8 cellular contexts compared by ENCODE assay signal in genomic region chr1:78004719-78005346, GRCh38. TPM values are rescaled to one million over a fixed set of nuclear protein-coding genes. Genes with fewer than 3 reads are reported as not detected.
DNase-seq lines count a peak whose midpoint lies in the region; ATAC-seq and TF ChIP-seq lines count a peak whose summit lies in the region.

TSS of gene DNAJB4 (plus strand) at chr1:78004939. CDS start at chr1:78005111, 172 bp downstream.

- peaks cover 5% of the 10 kb centered on the region for H3K27me3 Mint-ChIP-seq in CD4-positive, CD25-positive, alpha-beta regulatory T cell
- no peaks in the 10 kb centered on the region for H3K27me3 Mint-ChIP-seq in activated naive CD4-positive, alpha-beta T cell treated with anti-CD3 and anti-CD28 coated beads, Interleukin-2, amount 50 U/mL, for 24 hours
- H3K27me3 Mint-ChIP-seq in neural progenitor cell (ENCODE audit: insufficient read depth, low read depth), result peaks cover 3% of the 10 kb centered on the region

- no peaks in the 10 kb centered on the region for H3K9me3 Mint-ChIP-seq in CD4-positive, CD25-positive, alpha-beta regulatory T cell
- no peaks in the 10 kb centered on the region for H3K9me3 Mint-ChIP-seq in activated naive CD4-positive, alpha-beta T cell treated with anti-CD3 and anti-CD28 coated beads, Interleukin-2, amount 50 U/mL, for 24 hours
- no peaks in the 10 kb centered on the region for H3K9me3 Mint-ChIP-seq in neural progenitor cell

- peak; percentile 100 for ATAC-seq in CD4-positive, CD25-positive, alpha-beta regulatory T cell (ENCODE audit: low read depth in 2 of 2)
- ATAC-seq in GM19438 (IDR thresholded peaks at IDR 0.05; ENCODE audit: low read depth, unreplicated experiment) (peak; percentile 98), HG03565 (IDR thresholded peaks at IDR 0.05; ENCODE audit: unreplicated experiment) (peak; percentile 97), gastroesophageal sphincter (peak; percentile 100)

- peak; percentile 66 to 97 (median 89) for DNase-seq in CD4-positive, CD25-positive, alpha-beta regulatory T cell
- DNase-seq in RKO (ENCODE audit: low spot score), result peak; percentile 99
- peak; percentile 81 for DNase-seq in neural progenitor cell (ENCODE audit: low spot score)
- DNase-seq in thyroid gland, result peak; percentile 73 to 74

- H3F3A ChIP-seq in neural progenitor cell (ENCODE audit: low read depth), result peaks cover 34% of the 10 kb centered on the region

- no peaks in the 10 kb centered on the region for H3K36me3 ChIP-seq in CD4-positive, CD25-positive, alpha-beta regulatory T cell (ENCODE audit: control insufficient read depth, insufficient read depth, low read length)
- H3K36me3 ChIP-seq in gastroesophageal sphincter (no peaks in the 10 kb centered on the region), neural progenitor cell (no peaks in the 10 kb centered on the region), thyroid gland (no peaks in the 10 kb centered on the region)

- intact Hi-C loops in thyroid gland (cut with DNase I), result no loop called here

- no peak within 1 kb of the TSS for H2AFZ ChIP-seq in neural progenitor cell (replicated peaks)

- no peaks in the 10 kb centered on the region for H3K36me3 Mint-ChIP-seq in CD4-positive, CD25-positive, alpha-beta regulatory T cell
- H3K36me3 Mint-ChIP-seq in activated naive CD4-positive, alpha-beta T cell treated with anti-CD3 and anti-CD28 coated beads, Interleukin-2, amount 50 U/mL, for 24 hours, result no peaks in the 10 kb centered on the region
- no peaks in the 10 kb centered on the region for H3K36me3 Mint-ChIP-seq in neural progenitor cell

- H3K27ac Mint-ChIP-seq in CD4-positive, CD25-positive, alpha-beta regulatory T cell, result peak within 1 kb of the TSS; percentile 96 to 100 (median 98)
- H3K27ac Mint-ChIP-seq in activated naive CD4-positive, alpha-beta T cell treated with anti-CD3 and anti-CD28 coated beads, Interleukin-2, amount 50 U/mL, for 24 hours, result peak within 1 kb of the TSS; percentile 100
- peak within 1 kb of the TSS; percentile 98 for H3K27ac Mint-ChIP-seq in neural progenitor cell

- H3K4me3 Mint-ChIP-seq in CD4-positive, CD25-positive, alpha-beta regulatory T cell, result peak within 1 kb of the TSS; percentile 90 to 99 (median 92)
- peak within 1 kb of the TSS; percentile 94 for H3K4me3 Mint-ChIP-seq in activated naive CD4-positive, alpha-beta T cell treated with anti-CD3 and anti-CD28 coated beads, Interleukin-2, amount 50 U/mL, for 24 hours
- H3K4me3 Mint-ChIP-seq in neural progenitor cell, result peak within 1 kb of the TSS; percentile 87

- no peak for TF ChIP-seq EP300 in gastroesophageal sphincter (IDR thresholded peaks at IDR 0.05)

- H3K27me3 ChIP-seq in CD4-positive, CD25-positive, alpha-beta regulatory T cell (ENCODE audit: control insufficient read depth, insufficient read depth, low read length), result no peaks in the 10 kb centered on the region
- H3K27me3 ChIP-seq in gastroesophageal sphincter (no peaks in the 10 kb centered on the region), neural progenitor cell (no peaks in the 10 kb centered on the region), thyroid gland (no peaks in the 10 kb centered on the region)

- H3K9me3 ChIP-seq in CD4-positive, CD25-positive, alpha-beta regulatory T cell (ENCODE audit: control insufficient read depth in 2 of 2, low read length in 2 of 2), result no peaks in the 10 kb centered on the region
- H3K9me3 ChIP-seq in gastroesophageal sphincter (no peaks in the 10 kb centered on the region), neural progenitor cell (ENCODE audit: low read depth) (no peaks in the 10 kb centered on the region), thyroid gland (no peaks in the 10 kb centered on the region)

- 1% methylated on average over 11 to 12 of the region's 12 CpGs for whole genome bisulfite sequencing in gastroesophageal sphincter (ENCODE audit: low coverage in 1 of 2), 2 donors
- 0% methylated on average over 12 of the region's 12 CpGs for WGBS in thyroid gland, 2 donors

- H3K4me1 Mint-ChIP-seq in CD4-positive, CD25-positive, alpha-beta regulatory T cell, result peaks cover 12 to 58% (median 32%) of the 10 kb centered on the region in 4 donors
- H3K4me1 Mint-ChIP-seq in activated naive CD4-positive, alpha-beta T cell treated with anti-CD3 and anti-CD28 coated beads, Interleukin-2, amount 50 U/mL, for 24 hours, result peaks cover 52% of the 10 kb centered on the region
- H3K4me1 Mint-ChIP-seq in neural progenitor cell, result peaks cover 29% of the 10 kb centered on the region

- TF ChIP-seq CTCF in gastroesophageal sphincter (IDR thresholded peaks at IDR 0.05), result no peak
- no peak for TF ChIP-seq CTCF in neural progenitor cell (IDR thresholded peaks at IDR 0.05)
- TF ChIP-seq CTCF in thyroid gland (IDR thresholded peaks at IDR 0.05), result no peak

- peak within 1 kb of the TSS; percentile 79 for H3K4me2 ChIP-seq in neural progenitor cell

- peak within 1 kb of the TSS; percentile 99 for H3K4me3 ChIP-seq in CD4-positive, CD25-positive, alpha-beta regulatory T cell (ENCODE audit: low read depth, low read length)
- H3K4me3 ChIP-seq in gastroesophageal sphincter (peak within 1 kb of the TSS; percentile 62 to 100), neural progenitor cell (peak within 1 kb of the TSS; percentile 50), thyroid gland (replicated peaks in 1 of 3) (peak within 1 kb of the TSS; percentile 34 to 89 (median 42))

- peaks cover 35% of the 10 kb centered on the region for H3K79me2 ChIP-seq in neural progenitor cell (ENCODE audit: low read depth)

- H3K4me1 ChIP-seq in CD4-positive, CD25-positive, alpha-beta regulatory T cell (ENCODE audit: control insufficient read depth, insufficient read depth, low read length, poor library complexity, severe bottlenecking), result peaks cover 33% of the 10 kb centered on the region
- peaks cover 0 to 43% (median 2%) of the 10 kb centered on the region in 3 donors for H3K4me1 ChIP-seq in gastroesophageal sphincter
- H3K4me1 ChIP-seq in neural progenitor cell, result peaks cover 21% of the 10 kb centered on the region
- H3K4me1 ChIP-seq in thyroid gland, result peaks cover 12 to 17% of the 10 kb centered on the region in 2 donors

- peak within 1 kb of the TSS; percentile 96 for H3K27ac ChIP-seq in CD4-positive, CD25-positive, alpha-beta regulatory T cell (ENCODE audit: insufficient read depth, low read length, poor library complexity, severe bottlenecking)
- H3K27ac ChIP-seq in gastroesophageal sphincter, result peak within 1 kb of the TSS; percentile 87 to 100 (median 91)
- peak within 1 kb of the TSS; percentile 95 for H3K27ac ChIP-seq in neural progenitor cell
- peak within 1 kb of the TSS; percentile 90 to 98 (median 94) for H3K27ac ChIP-seq in thyroid gland

- peak within 1 kb of the TSS; percentile 75 for H3K9ac ChIP-seq in neural progenitor cell

- no peaks in the 10 kb centered on the region for H4K20me1 ChIP-seq in neural progenitor cell (ENCODE audit: low read depth)

- peak; percentile 96 for TF ChIP-seq POLR2A in gastroesophageal sphincter (IDR thresholded peaks at IDR 0.05)
- TF ChIP-seq POLR2A in thyroid gland (IDR thresholded peaks at IDR 0.05), result peak; percentile 95 to 100

RNA-seq across cellular contexts. Expression of gene DNAJB4, which starts in this region (rescaled TPM):
- total RNA-seq in CD4-positive, CD25-positive, alpha-beta regulatory T cell, result 34.4 TPM
- polyA plus RNA-seq in CD4-positive, CD25-positive, alpha-beta regulatory T cell, result 1 to 10 TPM; 7.6 to 9.3 (median 8.6) TPM
- total RNA-seq in gastroesophageal sphincter, result 100 to 1,000 TPM in 1 of 4 donors, 10 to 100 TPM in 3; 74.1 to 123 (median 86.0) TPM
- 37.5 and 40.6 TPM in 2 replicates for total RNA-seq in neural progenitor cell (ENCODE audit: low replicate concordance)
- total RNA-seq in thyroid gland, result 10 to 100 TPM; 44.5 to 57.2 (median 50.8) TPM

Comparison
In these comparisons a context has a peak if more than half of its experiments do, and no peak if none do; other contexts are left out.
1. Peak in every context shown above with its lines: DNase-seq, ATAC-seq, H3K4me3 ChIP-seq and H3K27ac ChIP-seq.
2. H3K4me3 ChIP-seq: peak in every context shown above with its lines; median percentile 99 in CD4-positive, CD25-positive, alpha-beta regulatory T cell; 81 in gastroesophageal sphincter; 50 in neural progenitor cell; 42 in thyroid gland.